Comparison of ENCODE assay signal across 8 cellular contexts in the genomic region with DNA sequence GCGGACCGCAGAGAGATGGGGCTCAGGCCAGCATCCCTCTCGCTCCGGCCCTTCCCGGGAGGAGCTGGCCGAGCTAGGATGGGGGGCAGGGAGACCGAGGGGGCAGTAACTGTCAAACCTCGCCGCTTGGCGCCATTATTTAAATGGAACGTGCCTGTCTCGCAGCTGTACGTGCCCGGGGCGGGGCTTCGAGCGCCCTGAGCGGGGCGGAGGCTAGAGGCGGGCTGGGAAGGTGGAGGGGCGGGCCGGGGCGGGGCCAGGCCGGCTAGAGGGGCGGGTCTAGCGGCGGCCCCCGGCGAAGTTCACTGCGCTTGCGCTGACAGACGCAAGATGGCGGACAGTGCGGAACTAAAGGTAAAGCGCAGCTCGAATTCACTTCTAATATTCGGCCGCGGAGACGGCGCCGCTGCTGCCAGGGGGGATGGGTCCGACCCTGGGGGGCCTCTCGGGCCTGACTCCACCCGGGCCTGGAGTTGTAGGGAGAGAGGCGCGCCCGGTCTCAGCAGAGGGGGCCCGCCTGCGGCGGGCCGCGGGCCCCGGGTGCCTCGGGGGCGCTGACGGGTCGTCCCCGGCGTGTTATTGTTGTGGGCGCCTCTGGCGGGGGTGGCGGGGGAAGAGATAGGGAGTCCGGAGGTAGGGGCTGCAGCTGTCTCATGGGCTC. TPM values are rescaled to one million over a fixed set of nuclear protein-coding genes. Genes with fewer than 3 reads are reported as not detected.
DNase-seq lines count a peak whose midpoint lies in the region; ATAC-seq, FAIRE-seq and TF ChIP-seq lines count a peak whose summit lies in the region.

PIAS1 (plus strand) TSS at position 319 of the 661 bp plus-strand sequence; CDS start at position 331, 12 bp downstream.

- H3K4me3 ChIP-seq in AG04450 (ENCODE audit: low read depth, low read length) (peak within 1 kb of the TSS; percentile 86), WI38 (ENCODE audit: low read depth, low read length) (peak within 1 kb of the TSS; percentile 91), bronchial epithelial cell (ENCODE audit: low read depth, low read length) (peak within 1 kb of the TSS; percentile 95), small intestine (ENCODE audit: low read depth in 1 of 2, low read length in 2 of 2) (peak within 1 kb of the TSS; percentile 87 to 99)

- H3K27me3 ChIP-seq in AG04450 (ENCODE audit: control insufficient read depth, insufficient read depth, low read length) (no peaks in the 10 kb centered on the region), bronchial epithelial cell (ENCODE audit: control insufficient read depth, insufficient read depth, low read length) (no peaks in the 10 kb centered on the region), small intestine (ENCODE audit: control insufficient read depth in 2 of 2, insufficient read depth in 2 of 2, low read length in 2 of 2) (no peaks in the 10 kb centered on the region)

- no peaks in the 10 kb centered on the region; the same call in 1 of the 2 replicates for H3K9me3 ChIP-seq in AG04450 (ENCODE audit: control insufficient read depth, insufficient read depth, low read length)
- no peaks in the 10 kb centered on the region for H3K9me3 ChIP-seq in small intestine (ENCODE audit: control insufficient read depth, low read depth)

- 1% methylated on average over 52 to 64 of the region's 64 CpGs for WGBS in small intestine, 3 donors

- POLR2A ChIA-PET in AG04450 (lab: Yijun Ruan, JAX) = interaction anchor here (0.6 to 1.3 kb wide), 8 partner anchors 25 to 224 kb away, joined by 3 to 5 read pairs (median 3); partner anchors contain the start of gene FEM1B

- peak; percentile 86 for ATAC-seq in GM18909 (IDR thresholded peaks at IDR 0.05; ENCODE audit: poor library complexity, unreplicated experiment)
- peak; percentile 73 for ATAC-seq in HG03159 (IDR thresholded peaks at IDR 0.05; ENCODE audit: unreplicated experiment)

- CTCF ChIA-PET in AG04450 (lab: Charles Lee) = interaction anchor here (0.8 to 2.5 kb wide), 2 partner anchors 102 to 191 kb away, joined by 4 to 9 read pairs; no protein-coding TSS in a partner anchor

- no peak for TF ChIP-seq CTCF in AG04450 (IDR thresholded peaks at IDR 0.05; ENCODE audit: low read depth, low read length)
- no peak for TF ChIP-seq CTCF in WI38 (IDR thresholded peaks at IDR 0.05; ENCODE audit: low read depth, low read length)
- TF ChIP-seq CTCF in bronchial epithelial cell (IDR thresholded peaks at IDR 0.05; ENCODE audit: insufficient read depth, low read length, severe bottlenecking) = no peak

- peak; percentile 63 for DNase-seq in AG04450 (ENCODE audit: low read depth, low spot score)
- peak; percentile 85 for DNase-seq in NCI-H2227 treated with DMSO at 0.1 percent for 48 hours (lab: John Stamatoyannopoulos, UW)
- peak; percentile 73 for DNase-seq in bronchial epithelial cell (ENCODE audit: low read depth)
- DNase-seq in iPS-NIHi11 (ENCODE audit: low spot score) = peak; percentile 96
- DNase-seq in small intestine = peak; percentile 94

- H3K4me1 ChIP-seq in small intestine (ENCODE audit: control insufficient read depth in 2 of 2, insufficient read depth in 1 of 2, low read depth in 1 of 2, low read length in 1 of 2) = peaks cover 2 to 3% of the 10 kb centered on the region in 2 donors

- H3K36me3 ChIP-seq in bronchial epithelial cell (ENCODE audit: control insufficient read depth, insufficient read depth, low read length) = no peaks in the 10 kb centered on the region
- no peaks in the 10 kb centered on the region for H3K36me3 ChIP-seq in small intestine (ENCODE audit: control insufficient read depth in 2 of 2, insufficient read depth in 2 of 2, low read length in 2 of 2)

- FAIRE-seq in bronchial epithelial cell (lab: Jason Lieb, UNC) (no peak), small intestine (lab: Jason Lieb, UNC) (no peak)

- H3K27ac ChIP-seq in AG04450 (ENCODE audit: low read depth, low read length) = peak within 1 kb of the TSS; percentile 65
- peak within 1 kb of the TSS; percentile 75 to 93 for H3K27ac ChIP-seq in small intestine (ENCODE audit: low read depth in 1 of 2, low read length in 1 of 2)

RNA-seq across cellular contexts. Expression of gene PIAS1, which starts in this region (rescaled TPM):
- 33.7 and 38.9 TPM in 2 replicates for polyA plus RNA-seq in AG04450 (2011; rRNA removed)
- 67.9 and 68.8 TPM in 2 replicates for polyA minus RNA-seq in AG04450 (2011; rRNA and poly(A)+ RNA removed)
- 6.8 and 9.1 TPM in 2 replicates for total RNA-seq in bronchial epithelial cell
- polyA plus RNA-seq in small intestine = 10 to 100 TPM in 2 of 3 donors, 1 to 10 TPM in 1; 9.0 to 22.1 (median 17.8) TPM

Comparison
In these comparisons a context has a peak if more than half of its experiments do, and no peak if none do; other contexts are left out.
1. Peak in every context shown above with its lines: DNase-seq, ATAC-seq, H3K4me3 ChIP-seq and H3K27ac ChIP-seq.